ENCODE assay signal across 10 cellular contexts in the genomic region with DNA sequence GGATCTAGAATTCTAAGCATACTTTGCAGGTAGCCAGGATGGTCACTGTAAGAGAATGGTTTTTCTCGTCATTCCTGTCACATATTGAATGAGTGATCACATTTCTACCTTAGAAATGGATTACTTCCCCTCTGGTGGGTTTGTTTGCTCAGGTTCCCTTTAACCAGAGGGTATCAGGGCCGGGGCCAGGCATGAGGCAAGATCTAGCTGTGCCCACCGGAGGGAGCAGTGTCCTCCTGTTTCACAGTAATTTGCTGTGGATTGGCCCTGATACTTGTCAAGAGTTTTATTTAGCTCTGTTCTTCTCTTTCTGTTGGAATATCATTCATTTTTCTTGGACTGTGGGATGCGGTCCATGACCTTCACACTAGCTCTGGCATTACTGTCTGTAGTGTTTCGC. TPM values are rescaled to one million over a fixed set of nuclear protein-coding genes. Genes with fewer than 3 reads are reported as not detected.
DNase-seq lines count a peak whose midpoint lies in the region; ATAC-seq, FAIRE-seq and TF ChIP-seq lines count a peak whose summit lies in the region.
"Had no signal": no experiment of that assay in that cellular context is flagged by ENCODE, and none has a peak within 500 bp of the region (broad histone marks: within the 10 kb centered on the region; RNA-seq: fewer than 3 reads in every experiment).

No MANE protein-coding gene starts in this region.

- no peaks in the 10 kb centered on the region for H3K4me1 Mint-ChIP-seq in neural progenitor cell

- POLR2A ChIA-PET in GM12878 (lab: Charles Lee) = no interaction called here

- TF ChIP-seq CTCF in LNCaP clone FGC (IDR thresholded peaks at IDR 0.05; ENCODE audit: control insufficient read depth, extremely low read depth, insufficient read depth) (peak; percentile 60), GM12878 (IDR thresholded peaks at IDR 0.05 in 2 of 3, conservative IDR thresholded peaks at IDR 0.05 in 1 of 3; ENCODE audit: control insufficient read depth in 2 of 3, extremely low read depth in 1 of 3, insufficient read depth in 1 of 3, low read depth in 3 of 3, low read length in 3 of 3) (peak; percentile 18 to 27 (median 23); a peak in 4 of 6 replicates), neural progenitor cell (IDR thresholded peaks at IDR 0.05) (peak; percentile 74), coronary artery (IDR thresholded peaks at IDR 0.05) (no peak)

- no peak for TF ChIP-seq EP300 in GM12878 (IDR thresholded peaks at IDR 0.05; ENCODE audit: borderline replicate concordance in 1 of 2, control insufficient read depth in 1 of 2, low read depth in 2 of 2, low read length in 2 of 2)

- DNase-seq in NCI-H748 (lab: John Stamatoyannopoulos, UW; ENCODE audit: unreplicated experiment) (peak; percentile 55), NCI-H748 treated with DMSO at 0.1 percent for 48 hours (lab: John Stamatoyannopoulos, UW) (no peak), LNCaP clone FGC (ENCODE audit: low read depth) (peak; percentile 6), GM12878 (ENCODE audit: low read depth, low spot score) (no peak), neural progenitor cell (ENCODE audit: low spot score) (peak; percentile 71), coronary artery (ENCODE audit: low spot score) (no peak), inferior parietal cortex (ENCODE audit: extremely low spot score) (no peak)

- CTCF ChIA-PET in GM12878 (lab: Yijun Ruan, JAX) = interaction anchor here (0.6 to 1.8 kb wide), 3 partner anchors 22 to 32 kb away, joined by 3 to 4 read pairs (median 4); no protein-coding TSS in a partner anchor

- peaks cover 16% of the 10 kb centered on the region for H3K36me3 Mint-ChIP-seq in neural progenitor cell
- H3K36me3 Mint-ChIP-seq: CD8-positive, alpha-beta T cell had no signal

- H3K9ac ChIP-seq in GM12878 (ENCODE audit: control insufficient read depth, insufficient read depth, low read length) (no peak overlapping the region), neural progenitor cell (no peak overlapping the region)

- H2AFZ ChIP-seq in GM12878 (ENCODE audit: control insufficient read depth, low read depth, low read length) = no peak overlapping the region
- H2AFZ ChIP-seq in neural progenitor cell (replicated peaks) = no peak overlapping the region

- no peak overlapping the region for H3K27ac Mint-ChIP-seq in neural progenitor cell
- H3K27ac Mint-ChIP-seq: CD8-positive, alpha-beta T cell had no signal

- ATAC-seq in GM12878 = peak; percentile 50
- no peak for ATAC-seq in HG03442 (IDR thresholded peaks at IDR 0.05; ENCODE audit: unreplicated experiment)
- ATAC-seq: CD8-positive, alpha-beta T cell had no signal

- no peaks in the 10 kb centered on the region for H3F3A ChIP-seq in neural progenitor cell (ENCODE audit: low read depth)

- in situ Hi-C loops in GM12878 (cut with MboI) = no loop called here

- H3K9me3 ChIP-seq in GM12878 (replicated peaks; ENCODE audit: control insufficient read depth, insufficient read depth, low read length) (no peaks in the 10 kb centered on the region), neural progenitor cell (ENCODE audit: low read depth) (no peaks in the 10 kb centered on the region)

- no peak overlapping the region for H3K4me3 Mint-ChIP-seq in neural progenitor cell
- H3K4me3 Mint-ChIP-seq: CD8-positive, alpha-beta T cell had no signal

- SMC1A ChIA-PET in GM12878 (lab: Charles Lee; ENCODE audit: uncharacterized antibody, unreplicated experiment) = interaction anchor here (1.0 kb wide), 1 partner anchor 422 kb away, joined by 3 read pairs; no protein-coding TSS in a partner anchor

- intact Hi-C loops in GM12878 (cut with micrococcal nuclease; ENCODE audit: unreplicated experiment) = no loop called here

- no TSS peak for BruUV-seq in GM12878 (replicated peaks; lab: Mats Ljungman, UMichigan)

- H3K4me1 ChIP-seq in GM12878 (ENCODE audit: control insufficient read depth, insufficient read depth, low read length) (no peaks in the 10 kb centered on the region), neural progenitor cell (no peaks in the 10 kb centered on the region)

- no peaks in the 10 kb centered on the region for H3K27me3 Mint-ChIP-seq in neural progenitor cell (ENCODE audit: insufficient read depth, low read depth)

- H3K27me3 ChIP-seq in GM12878 (replicated peaks in 1 of 2; ENCODE audit: control insufficient read depth in 2 of 2, insufficient read depth in 2 of 2, low read length in 1 of 2) (no peaks in the 10 kb centered on the region), neural progenitor cell (no peaks in the 10 kb centered on the region)

- no peak for FAIRE-seq in GM12878 (lab: Jason Lieb, UNC)

- WGBS in GM12878 (ENCODE audit: insufficient coverage, insufficient replicate concordance, low lambda C conversion rate, missing lambda C conversion rate) = 30% methylated on average over 5 of the region's 5 CpGs

- H3K36me3 ChIP-seq in GM12878 (ENCODE audit: control insufficient read depth in 2 of 2, insufficient read depth in 2 of 2, low read length in 1 of 2) (no peaks in the 10 kb centered on the region), neural progenitor cell (no peaks in the 10 kb centered on the region)

- 0 out of 2 replicates have a peak, but pooled peaks have one; percentile 13 for TF ChIP-seq RAD21 in GM12878 (IDR thresholded peaks at IDR 0.05; ENCODE audit: insufficient read depth, low read depth, low read length)

- H3K27ac ChIP-seq in GM12878 (ENCODE audit: control insufficient read depth, insufficient read depth) (no peak overlapping the region), neural progenitor cell (no peak overlapping the region), coronary artery (no peak overlapping the region)
- H3K27ac ChIP-seq: SK-N-MC had no signal

- H3K79me2 ChIP-seq in GM12878 (ENCODE audit: control insufficient read depth, insufficient read depth, low read length) (no peaks in the 10 kb centered on the region), neural progenitor cell (ENCODE audit: low read depth) (no peaks in the 10 kb centered on the region)

- H3K4me3 ChIP-seq in LNCaP clone FGC (ENCODE audit: low read depth, low read length) (no peak overlapping the region), GM12878 (no peak overlapping the region), neural progenitor cell (no peak overlapping the region), coronary artery (no peak overlapping the region)
- H3K4me3 ChIP-seq: SK-N-MC had no signal

- TF ChIP-seq POLR2A in GM12878 (IDR thresholded peaks at IDR 0.05; ENCODE audit: low read depth, low read length) = no peak

- RAD21 ChIA-PET in GM12878 (lab: Charles Lee; ENCODE audit: unreplicated experiment) = interaction anchor here (1.9 kb wide), 1 partner anchor 307 kb away, joined by 4 read pairs; no protein-coding TSS in a partner anchor

- no peak overlapping the region for H3K4me2 ChIP-seq in GM12878 (ENCODE audit: control insufficient read depth, insufficient read depth)
- H3K4me2 ChIP-seq in neural progenitor cell = no peak overlapping the region

- H4K20me1 ChIP-seq in GM12878 (ENCODE audit: control insufficient read depth, insufficient read depth) (no peaks in the 10 kb centered on the region), neural progenitor cell (ENCODE audit: low read depth) (no peaks in the 10 kb centered on the region)

- H3K9me3 Mint-ChIP-seq in neural progenitor cell = no peaks in the 10 kb centered on the region
- H3K9me3 Mint-ChIP-seq: CD8-positive, alpha-beta T cell had no signal

TF ChIP-seq in GM12878, 131 proteins besides CTCF, POLR2A, EP300 and RAD21:
- TF ChIP-seq, protein P1, sequence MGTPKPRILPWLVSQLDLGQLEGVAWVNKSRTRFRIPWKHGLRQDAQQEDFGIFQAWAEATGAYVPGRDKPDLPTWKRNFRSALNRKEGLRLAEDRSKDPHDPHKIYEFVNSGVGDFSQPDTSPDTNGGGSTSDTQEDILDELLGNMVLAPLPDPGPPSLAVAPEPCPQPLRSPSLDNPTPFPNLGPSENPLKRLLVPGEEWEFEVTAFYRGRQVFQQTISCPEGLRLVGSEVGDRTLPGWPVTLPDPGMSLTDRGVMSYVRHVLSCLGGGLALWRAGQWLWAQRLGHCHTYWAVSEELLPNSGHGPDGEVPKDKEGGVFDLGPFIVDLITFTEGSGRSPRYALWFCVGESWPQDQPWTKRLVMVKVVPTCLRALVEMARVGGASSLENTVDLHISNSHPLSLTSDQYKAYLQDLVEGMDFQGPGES (IDR thresholded peaks at IDR 0.05) = no peak
- TF ChIP-seq EED (IDR thresholded peaks at IDR 0.05; ENCODE audit: low read depth) = no peak

RNA-seq across cellular contexts. Expression of a gene that starts 42.3 kb away (rescaled TPM):
- 6.8 and 8.6 TPM in 2 replicates for total RNA-seq in GM12878 (2013; cell fraction: nucleolus; rRNA removed)
- total RNA-seq in GM12878 (2014; rRNA removed) (0.93 and 1.5 TPM in 2 replicates), GM12878 (2014; rRNA removed; fragmentation: Illumina TruSeq; extraction: Trizol) (1.6 and 1.9 TPM in 2 replicates), GM12878 (2021) (14.1 and 16.9 TPM in 2 replicates), neural progenitor cell (ENCODE audit: low replicate concordance) (0.36 and 1.2 TPM in 2 replicates)
- 1.7 TPM for polyA plus RNA-seq in GM12878 (2011; ENCODE audit: low read depth)
- polyA plus RNA-seq in GM12878 (2011; rRNA removed) (3.4 and 5.0 TPM in 2 replicates), GM12878 (2014; fragmentation: Illumina TruSeq; extraction: Trizol) (12.7 and 14.5 TPM in 2 replicates), GM12878 (2014; fragmentation: Nextera tagmentation; extraction: Ambion mirVana) (1 to 10 TPM; 1.8 to 2.1 TPM), GM12878 (2014; rRNA removed) (6.7 and 7.9 TPM in 2 replicates), GM12878 (2016; fragmentation: Nextera tagmentation; extraction: Ambion mirVana) (1 to 10 TPM; 1.0 to 2.9 TPM)
- 3.8 and 4.7 TPM in 2 replicates for polyA plus RNA-seq in GM12878 (2011; cell fraction: cytosol; rRNA removed)
- polyA plus RNA-seq in GM12878 (2011; cell fraction: nucleus; rRNA removed) = 1.6 and 2.1 TPM in 2 replicates
- 1.9 and 2.6 TPM in 2 replicates for polyA plus RNA-seq in GM12878 (2012)
- 4.1 and 4.8 TPM in 2 replicates for polyA minus RNA-seq in GM12878 (2011; rRNA and poly(A)+ RNA removed)
- 1.6 and 1.7 TPM in 2 replicates for polyA minus RNA-seq in GM12878 (2011; cell fraction: cytosol; rRNA and poly(A)+ RNA removed)
- 0.85 and 1.2 TPM in 2 replicates for polyA minus RNA-seq in GM12878 (2011; cell fraction: nucleus; rRNA and poly(A)+ RNA removed)

Comparison
In these comparisons a context has a peak if more than half of its experiments do, and no peak if none do; other contexts are left out.
1. DNase-seq: peak in NCI-H748 (single experiment), LNCaP clone FGC (single experiment) and neural progenitor cell (single experiment); none in NCI-H748 treated with DMSO at 0.1 percent for 48 hours (single experiment), GM12878 (single experiment), coronary artery (single experiment) and inferior parietal cortex (single experiment).